Comparison of ENCODE assay signal across 20 cellular contexts in genomic region chr3:37147676-37148075, GRCh38.
"Had no signal": no experiment of that assay in that cellular context is flagged by ENCODE, and none has a peak within 500 bp of the region (broad histone marks: within the 10 kb centered on the region; RNA-seq: fewer than 3 reads in every experiment).

No MANE protein-coding gene starts in this region.

- H3K27me3 Mint-ChIP-seq: activated CD4-positive, alpha-beta memory T cell treated with anti-CD3 and anti-CD28 coated beads for 36 hours; brain; naive thymus-derived CD8-positive, alpha-beta T cell; stimulated activated naive CD8-positive, alpha-beta T cell treated with anti-CD3 and anti-CD28 coated beads, Interleukin-15, Interleukin-2, amounts not matched to agents 100 ng/mL and 50 ng/mL, for 24 hours; T-helper 17 cell had no signal

- H3K36me3 ChIP-seq: prostate gland had no signal

- H3K9me3 ChIP-seq: mucosa of descending colon, prostate gland, sigmoid colon, thoracic aorta had no signal

- H3K27ac Mint-ChIP-seq: activated CD4-positive, alpha-beta memory T cell treated with anti-CD3 and anti-CD28 coated beads for 36 hours; activated naive CD4-positive, alpha-beta T cell treated with anti-CD3 and anti-CD28 coated beads, Interleukin-2, amount 50 U/mL, for 72 hours; brain; endodermal cell; immature natural killer cell; naive thymus-derived CD8-positive, alpha-beta T cell; stimulated activated naive CD8-positive, alpha-beta T cell treated with anti-CD3 and anti-CD28 coated beads, Interleukin-15, Interleukin-2, amounts not matched to agents 100 ng/mL and 50 ng/mL, for 24 hours; T-helper 17 cell had no signal

- H3K4me1 Mint-ChIP-seq: endodermal cell, immature natural killer cell had no signal

- H3K27ac ChIP-seq: sigmoid colon, thoracic aorta had no signal

- H3K9me3 Mint-ChIP-seq: activated CD4-positive, alpha-beta memory T cell treated with anti-CD3 and anti-CD28 coated beads for 36 hours; activated T-cell treated with anti-CD3 and anti-CD28 coated beads, Interleukin-2, amount 50 U/mL, for 4 hours; brain; endodermal cell; immature natural killer cell; naive thymus-derived CD8-positive, alpha-beta T cell; stimulated activated naive CD8-positive, alpha-beta T cell treated with anti-CD3 and anti-CD28 coated beads, Interleukin-15, Interleukin-2, amounts not matched to agents 100 ng/mL and 50 ng/mL, for 24 hours had no signal

- ATAC-seq: activated naive CD4-positive, alpha-beta T cell treated with anti-CD3 and anti-CD28 coated beads, Interleukin-2, amount 50 U/mL, for 72 hours; activated T-cell treated with anti-CD3 and anti-CD28 coated beads, Interleukin-2, amount 50 U/mL, for 4 hours; mucosa of descending colon; naive thymus-derived CD8-positive, alpha-beta T cell; T-helper 17 cell had no signal

- DNase-seq: activated CD4-positive, alpha-beta memory T cell treated with anti-CD3 and anti-CD28 coated beads for 36 hours; activated CD4-positive, alpha-beta T cell treated with anti-CD3 and anti-CD28 coated beads for 1 hour; activated effector memory CD4-positive, alpha-beta T cell treated with anti-CD3 and anti-CD28 coated beads, Interleukin-2, amount 50 U/mL, for 16 hours; activated T-cell treated with anti-CD3 and anti-CD28 coated beads, Interleukin-2, amount 50 U/mL, for 4 hours; amygdala; dermis blood vessel endothelial cell; endodermal cell; glutamatergic neuron; immature natural killer cell; mucosa of descending colon; naive thymus-derived CD8-positive, alpha-beta T cell; nucleus accumbens; sigmoid colon; stimulated activated CD4-positive, alpha-beta T cell treated with anti-CD3 and anti-CD28 coated beads, Interleukin-2, amount 100 ng/mL, for 48 hours; T-helper 17 cell had no signal

- H3K4me3 Mint-ChIP-seq: activated CD4-positive, alpha-beta memory T cell treated with anti-CD3 and anti-CD28 coated beads for 36 hours; activated T-cell treated with anti-CD3 and anti-CD28 coated beads, Interleukin-2, amount 50 U/mL, for 4 hours; brain; endodermal cell; immature natural killer cell; naive thymus-derived CD8-positive, alpha-beta T cell; stimulated activated naive CD8-positive, alpha-beta T cell treated with anti-CD3 and anti-CD28 coated beads, Interleukin-15, Interleukin-2, amounts not matched to agents 100 ng/mL and 50 ng/mL, for 24 hours; T-helper 17 cell had no signal

- H3K27me3 ChIP-seq: sigmoid colon had no signal

- H3K4me3 ChIP-seq: mucosa of descending colon, prostate gland, sigmoid colon, thoracic aorta had no signal
